ENCODE assay signal across 8 cellular contexts in genomic region chr17:50087246-50087911, GRCh38. TPM values are rescaled to one million over a fixed set of nuclear protein-coding genes. Genes with fewer than 3 reads are reported as not detected.
DNase-seq lines count a peak whose midpoint lies in the region; ATAC-seq and TF ChIP-seq lines count a peak whose summit lies in the region.

No MANE protein-coding gene starts in this region.

- no peak overlapping the region for H3K27ac ChIP-seq in neural progenitor cell

- H3K9me3 Mint-ChIP-seq in neural progenitor cell, result no peaks in the 10 kb centered on the region

- no peak overlapping the region for H3K27ac Mint-ChIP-seq in neural progenitor cell

- peak; percentile 80 for ATAC-seq in esophagus mucosa

- no peaks in the 10 kb centered on the region for H3K4me1 Mint-ChIP-seq in neural progenitor cell

- H3K9me3 ChIP-seq in neural progenitor cell (ENCODE audit: low read depth), result no peaks in the 10 kb centered on the region

- H3K36me3 Mint-ChIP-seq in neural progenitor cell, result no peaks in the 10 kb centered on the region

- H3K27me3 Mint-ChIP-seq in neural progenitor cell (ENCODE audit: insufficient read depth, low read depth), result peaks cover 11% of the 10 kb centered on the region

- no peak overlapping the region for H2AFZ ChIP-seq in neural progenitor cell (replicated peaks)

- H3K4me3 ChIP-seq in GM06990 (replicated peaks; ENCODE audit: low read depth, low read length) (no peak overlapping the region), neural progenitor cell (no peak overlapping the region)

- no peaks in the 10 kb centered on the region for H3K27me3 ChIP-seq in GM06990 (replicated peaks; ENCODE audit: control insufficient read depth, insufficient read depth, low read length)
- no peaks in the 10 kb centered on the region for H3K27me3 ChIP-seq in neural progenitor cell

- TF ChIP-seq CTCF in GM06990 (IDR thresholded peaks at IDR 0.05; ENCODE audit: insufficient read depth, low read length, poor library complexity, severe bottlenecking) (peak; percentile 98), neural progenitor cell (IDR thresholded peaks at IDR 0.05) (peak; percentile 96)

- no peak overlapping the region for H3K9ac ChIP-seq in neural progenitor cell

- peaks cover 5% of the 10 kb centered on the region for H3K4me1 ChIP-seq in neural progenitor cell

- DNase-seq in GM06990 (ENCODE audit: extremely low read depth, insufficient read length) (peak; percentile 55), HPDE6-E6E7 (ENCODE audit: extremely low spot score) (peak; percentile 69), OCI-M1 (lab: John Stamatoyannopoulos, UW) (peak; percentile 83), activated T-cell treated with anti-CD3 and anti-CD28 coated beads for 1 hour (ENCODE audit: low read depth) (peak; percentile 68), neural progenitor cell (ENCODE audit: low spot score) (peak; percentile 79), superior temporal gyrus (ENCODE audit: extremely low spot score) (peak; percentile 50), NCI-H1048 (lab: John Stamatoyannopoulos, UW) (no peak)

- H3K4me2 ChIP-seq in neural progenitor cell, result no peak overlapping the region

- no peaks in the 10 kb centered on the region for H3K79me2 ChIP-seq in neural progenitor cell (ENCODE audit: low read depth)

- no peak overlapping the region for H3K4me3 Mint-ChIP-seq in neural progenitor cell

- peaks cover 16% of the 10 kb centered on the region for H3F3A ChIP-seq in neural progenitor cell (ENCODE audit: low read depth)

- H4K20me1 ChIP-seq in neural progenitor cell (ENCODE audit: low read depth), result no peaks in the 10 kb centered on the region

- H3K36me3 ChIP-seq in GM06990 (ENCODE audit: control insufficient read depth, insufficient read depth, low read length) (no peaks in the 10 kb centered on the region; the same call in 1 of the 2 replicates), neural progenitor cell (no peaks in the 10 kb centered on the region)

RNA-seq across cellular contexts. Expression of gene PDK2, which starts 7.8 kb away (rescaled TPM):
- total RNA-seq in esophagus mucosa (13.6 TPM), neural progenitor cell (ENCODE audit: low replicate concordance) (12.6 and 17.3 TPM in 2 replicates)

RNA-seq across cellular contexts. Expression of gene ITGA3, which starts 31.5 kb away (rescaled TPM):
- total RNA-seq in esophagus mucosa (83.1 TPM), neural progenitor cell (ENCODE audit: low replicate concordance) (7.7 and 11.9 TPM in 2 replicates)

RNA-seq across cellular contexts. Expression of gene SAMD14, which starts 42.6 kb away (rescaled TPM):
- total RNA-seq in esophagus mucosa (0.16 TPM), neural progenitor cell (ENCODE audit: low replicate concordance) (8.7 and 27.9 TPM in 2 replicates)
